In the genomic region with DNA sequence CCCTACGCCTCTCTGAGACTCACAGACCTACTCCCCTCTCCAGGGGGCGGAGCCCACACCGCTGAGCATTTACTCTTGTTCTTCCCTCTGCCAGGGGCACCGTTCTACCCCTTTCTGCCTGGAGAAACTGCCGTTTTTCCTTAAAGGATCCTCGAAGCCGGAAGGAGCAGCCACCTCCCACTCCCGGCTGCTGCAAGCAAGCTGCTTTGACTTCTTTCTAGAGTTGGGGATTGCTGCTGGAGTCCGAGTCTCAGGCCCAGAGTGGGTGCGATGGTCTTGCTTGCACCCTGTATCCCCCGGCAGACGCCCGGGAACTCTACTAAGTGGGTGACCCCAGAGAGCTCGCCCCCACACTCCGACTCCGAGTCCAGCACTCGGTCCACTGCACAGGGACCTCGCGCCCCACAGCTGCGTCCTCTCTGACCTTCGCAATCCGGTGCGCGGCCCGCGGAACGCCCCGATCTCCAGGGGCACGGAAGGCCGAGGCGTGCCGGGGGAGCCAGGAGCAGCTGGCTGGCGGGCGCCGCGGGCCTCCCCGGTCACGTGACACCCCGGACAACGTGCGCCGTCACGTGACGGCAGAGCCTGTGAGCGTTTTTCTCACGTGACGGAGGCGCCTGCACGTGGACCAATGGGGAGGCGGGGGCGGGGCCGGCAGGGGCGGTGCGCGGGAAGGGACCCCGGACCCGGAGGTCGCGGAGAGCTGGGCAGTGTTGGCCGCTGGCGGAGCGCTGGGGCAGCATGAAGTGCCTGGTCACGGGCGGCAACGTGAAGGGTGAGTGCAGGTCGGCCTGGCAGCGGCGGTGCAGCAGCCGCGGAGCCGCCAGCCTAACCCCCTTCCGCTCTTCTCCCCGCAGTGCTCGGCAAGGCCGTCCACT, we compare ENCODE assay signal across 8 cellular contexts. TPM values are rescaled to one million over a fixed set of nuclear protein-coding genes. Genes with fewer than 3 reads are reported as not detected.
DNase-seq lines count a peak whose midpoint lies in the region; ATAC-seq, FAIRE-seq and TF ChIP-seq lines count a peak whose summit lies in the region.

A gene (plus strand): TSS at position 683 of the 878 bp plus-strand sequence. CDS start 59 bp downstream, at position 742.

- no peaks in the 10 kb centered on the region for H3K27me3 ChIP-seq in kidney epithelial cell (ENCODE audit: control insufficient read depth, insufficient read depth, low read length)

- ATAC-seq in A549: peak; percentile 59 to 77
- ATAC-seq in GM18907 (IDR thresholded peaks at IDR 0.05; ENCODE audit: unreplicated experiment): peak; percentile 57
- ATAC-seq in HG03175 (IDR thresholded peaks at IDR 0.05; ENCODE audit: unreplicated experiment): peak; percentile 61
- peak; percentile 80 for ATAC-seq in central memory CD8-positive, alpha-beta T cell (replicated peaks; ENCODE audit: extremely low read depth, poor library complexity, severe bottlenecking)

- no peaks in the 10 kb centered on the region for H3K9me3 Mint-ChIP-seq in central memory CD8-positive, alpha-beta T cell

- TF ChIP-seq RAD21 in A549 (conservative IDR thresholded peaks at IDR 0.05 in 1 of 2, IDR thresholded peaks at IDR 0.05 in 1 of 2): no peak

- peaks cover 11% of the 10 kb centered on the region for H3K36me3 Mint-ChIP-seq in central memory CD8-positive, alpha-beta T cell (ENCODE audit: insufficient read depth)

- H3K9me3 ChIP-seq in A549: no peaks in the 10 kb centered on the region

- peak within 1 kb of the TSS; percentile 85 to 90 for H3K27ac ChIP-seq in A549

- H3K27me3 Mint-ChIP-seq in central memory CD8-positive, alpha-beta T cell: no peaks in the 10 kb centered on the region

- peak within 1 kb of the TSS; percentile 85 for H3K4me3 Mint-ChIP-seq in central memory CD8-positive, alpha-beta T cell

- peak within 1 kb of the TSS; percentile 92 for H3K4me2 ChIP-seq in A549

- CTCF ChIA-PET in A549 (lab: Yijun Ruan, JAX): interaction anchor here (0.6 to 46.2 kb wide), 9 partner anchors 1 to 129 kb away, joined by 3 to 1913 read pairs (median 8); a partner anchor contains a TSS

- H3K4me1 Mint-ChIP-seq in central memory CD8-positive, alpha-beta T cell: peaks cover 50% of the 10 kb centered on the region

- TF ChIP-seq POLR2A in A549 (IDR thresholded peaks at IDR 0.05; ENCODE audit: low read length): peak; percentile 51

- peak within 1 kb of the TSS; percentile 77 for H3K4me3 ChIP-seq in A549
- peak within 1 kb of the TSS; percentile 75 for H3K4me3 ChIP-seq in kidney epithelial cell (ENCODE audit: low read depth, low read length)

- peaks cover 19% of the 10 kb centered on the region; the same call in 2 of the 3 replicates for H3K4me1 ChIP-seq in A549

- POLR2A ChIA-PET in A549 (lab: Yijun Ruan, JAX): interaction anchor here (0.8 to 2.5 kb wide), 12 partner anchors 10 to 74 kb away, joined by 3 to 21 read pairs (median 3); a partner anchor contains a TSS

- FAIRE-seq in A549 (lab: Jason Lieb, UNC): no peak

- peak; percentile 94 to 97 for DNase-seq in A549 (ENCODE audit: low read depth in 1 of 2, low spot score in 1 of 2)
- peak; percentile 82 for DNase-seq in NCI-H460 (ENCODE audit: extremely low read depth, low read depth)
- DNase-seq in activated CD4-positive, CD25-positive, alpha-beta regulatory T cell treated with anti-CD3 and anti-CD28 coated beads, Interleukin-2, amount 50 U/mL, for 72 hours: peak; percentile 92
- DNase-seq in central memory CD8-positive, alpha-beta T cell (ENCODE audit: low spot score in 2 of 2): peak; percentile 72 to 84
- DNase-seq in kidney epithelial cell (ENCODE audit: low read depth): no peak
- peak; percentile 85 to 86 for DNase-seq in stimulated activated CD4-positive, alpha-beta T cell treated with anti-CD3 and anti-CD28 coated beads, Interleukin-15, amount 100 ng/mL, for 1 hour (ENCODE audit: low read depth in 1 of 2, low spot score in 1 of 2)

- WGBS in A549 (ENCODE audit: missing lambda C conversion rate): 3% methylated on average over 48 of the region's 75 CpGs

- H3K27ac Mint-ChIP-seq in central memory CD8-positive, alpha-beta T cell (ENCODE audit: low read depth): peak within 1 kb of the TSS; percentile 69

- no peak; a peak in 1 of 5 replicates for TF ChIP-seq EP300 in A549 (IDR thresholded peaks at IDR 0.05)

- H3K36me3 ChIP-seq in kidney epithelial cell (ENCODE audit: control insufficient read depth, insufficient read depth, low read length): no peaks in the 10 kb centered on the region

- TF ChIP-seq CTCF in A549 (IDR thresholded peaks at IDR 0.05): no peak
- TF ChIP-seq CTCF in kidney epithelial cell (IDR thresholded peaks at IDR 0.05; ENCODE audit: insufficient read depth, low read length, poor library complexity, severe bottlenecking): no peak

TF ChIP-seq in A549, 52 proteins besides CTCF, POLR2A, EP300 and RAD21 (continues in another document):
- TF ChIP-seq KDM5A (IDR thresholded peaks at IDR 0.05) (peak; percentile 81), CBX8 (IDR thresholded peaks at IDR 0.05) (no peak), HOXB5 (CRISPR knock-in tag; IDR thresholded peaks at IDR 0.05) (peak; percentile 91; the same call in 1 of the 2 replicates), FOSL2 (IDR thresholded peaks at IDR 0.05) (no peak), FOSL2 (CRISPR knock-in tag; IDR thresholded peaks at IDR 0.05) (peak; percentile 53), GATA3 (IDR thresholded peaks at IDR 0.05; ENCODE audit: borderline replicate concordance) (peak; percentile 52; the same call in 1 of the 2 replicates), TFCP2L1 (CRISPR knock-in tag; IDR thresholded peaks at IDR 0.05) (0 out of 2 replicates have a peak, but pooled peaks have one; percentile 76), FOXS1 (CRISPR knock-in tag; IDR thresholded peaks at IDR 0.05) (peak; percentile 71; the same call in 1 of the 2 replicates), EHMT2 (IDR thresholded peaks at IDR 0.05; ENCODE audit: low read depth) (no peak), ZSCAN20 (CRISPR knock-in tag; IDR thresholded peaks at IDR 0.05) (no peak; the same call in 1 of the 2 replicates), MYC (IDR thresholded peaks at IDR 0.05; ENCODE audit: borderline replicate concordance, low read length) (peak; percentile 63; the same call in 1 of the 2 replicates), HOXA7 (CRISPR knock-in tag; IDR thresholded peaks at IDR 0.05) (no peak), TP53 (CRISPR knock-in tag; IDR thresholded peaks at IDR 0.05) (peak; percentile 78; the same call in 1 of the 2 replicates), KDM1A (IDR thresholded peaks at IDR 0.05; ENCODE audit: low read depth) (no peak), ESRRA (IDR thresholded peaks at IDR 0.05; ENCODE audit: borderline replicate concordance, low read length) (no peak), HDAC2 (IDR thresholded peaks at IDR 0.05) (no peak; the same call in 1 of the 2 replicates), SMC3 (IDR thresholded peaks at IDR 0.05) (no peak), RNF2 (IDR thresholded peaks at IDR 0.05; ENCODE audit: borderline replicate concordance, low read depth) (peak; percentile 29; the same call in 1 of the 2 replicates), NR3C1 (IDR thresholded peaks at IDR 0.05) (no peak)
- TF ChIP-seq, protein P1, sequence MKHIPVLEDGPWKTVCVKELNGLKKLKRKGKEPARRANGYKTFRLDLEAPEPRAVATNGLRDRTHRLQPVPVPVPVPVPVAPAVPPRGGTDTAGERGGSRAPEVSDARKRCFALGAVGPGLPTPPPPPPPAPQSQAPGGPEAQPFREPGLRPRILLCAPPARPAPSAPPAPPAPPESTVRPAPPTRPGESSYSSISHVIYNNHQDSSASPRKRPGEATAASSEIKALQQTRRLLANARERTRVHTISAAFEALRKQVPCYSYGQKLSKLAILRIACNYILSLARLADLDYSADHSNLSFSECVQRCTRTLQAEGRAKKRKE (CRISPR knock-in tag; IDR thresholded peaks at IDR 0.05; ENCODE audit: low read depth): peak; percentile 84
- TF ChIP-seq, protein P2, sequence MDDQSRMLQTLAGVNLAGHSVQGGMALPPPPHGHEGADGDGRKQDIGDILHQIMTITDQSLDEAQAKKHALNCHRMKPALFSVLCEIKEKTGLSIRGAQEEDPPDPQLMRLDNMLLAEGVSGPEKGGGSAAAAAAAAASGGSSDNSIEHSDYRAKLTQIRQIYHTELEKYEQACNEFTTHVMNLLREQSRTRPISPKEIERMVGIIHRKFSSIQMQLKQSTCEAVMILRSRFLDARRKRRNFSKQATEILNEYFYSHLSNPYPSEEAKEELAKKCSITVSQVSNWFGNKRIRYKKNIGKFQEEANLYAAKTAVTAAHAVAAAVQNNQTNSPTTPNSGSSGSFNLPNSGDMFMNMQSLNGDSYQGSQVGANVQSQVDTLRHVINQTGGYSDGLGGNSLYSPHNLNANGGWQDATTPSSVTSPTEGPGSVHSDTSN (IDR thresholded peaks at IDR 0.05): peak; percentile 54; the same call in 1 of the 2 replicates
- TF ChIP-seq, protein P3, sequence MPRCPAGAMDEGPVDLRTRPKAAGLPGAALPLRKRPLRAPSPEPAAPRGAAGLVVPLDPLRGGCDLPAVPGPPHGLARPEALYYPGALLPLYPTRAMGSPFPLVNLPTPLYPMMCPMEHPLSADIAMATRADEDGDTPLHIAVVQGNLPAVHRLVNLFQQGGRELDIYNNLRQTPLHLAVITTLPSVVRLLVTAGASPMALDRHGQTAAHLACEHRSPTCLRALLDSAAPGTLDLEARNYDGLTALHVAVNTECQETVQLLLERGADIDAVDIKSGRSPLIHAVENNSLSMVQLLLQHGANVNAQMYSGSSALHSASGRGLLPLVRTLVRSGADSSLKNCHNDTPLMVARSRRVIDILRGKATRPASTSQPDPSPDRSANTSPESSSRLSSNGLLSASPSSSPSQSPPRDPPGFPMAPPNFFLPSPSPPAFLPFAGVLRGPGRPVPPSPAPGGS (IDR thresholded peaks at IDR 0.05): 0 out of 3 replicates have a peak, but pooled peaks have one; percentile 47
- TF ChIP-seq, protein P4, sequence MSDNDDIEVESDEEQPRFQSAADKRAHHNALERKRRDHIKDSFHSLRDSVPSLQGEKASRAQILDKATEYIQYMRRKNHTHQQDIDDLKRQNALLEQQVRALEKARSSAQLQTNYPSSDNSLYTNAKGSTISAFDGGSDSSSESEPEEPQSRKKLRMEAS (IDR thresholded peaks at IDR 0.05): peak; percentile 99

RNA-seq across cellular contexts. Expression of the gene that starts here (rescaled TPM):
- 19.0 and 19.6 TPM in 2 replicates for polyA plus RNA-seq in A549 (2011; rRNA removed)
- polyA plus RNA-seq in A549 (2012; cell fraction: cytosol; rRNA removed): 56.6 and 74.8 TPM in 2 replicates
- polyA plus RNA-seq in A549 (2012; cell fraction: nucleus; rRNA removed): 286 and 297 TPM in 2 replicates
- 41.6 to 43.7 TPM (median 43.0 TPM) in 3 replicates for polyA plus RNA-seq in A549 (2017; fragmentation: RNase III; extraction: RNeasy Plus Mini Kit Qiagen cat#74134 plus additional on column Dnase treatment)
- polyA minus RNA-seq in A549 (2011; rRNA and poly(A)+ RNA removed): 12.8 and 14.6 TPM in 2 replicates
- 4.2 and 5.9 TPM in 2 replicates for total RNA-seq in NCI-H460 (2014; rRNA removed; shearing (Covaris generic))
- 14.6 and 20.8 TPM in 2 replicates for polyA plus RNA-seq in NCI-H460 (2014; cell fraction: nucleus; rRNA removed)
- 8.3 and 13.6 TPM in 2 replicates for total RNA-seq in kidney epithelial cell
